Comparison of ENCODE assay signal across 25 cellular contexts in the genomic region with DNA sequence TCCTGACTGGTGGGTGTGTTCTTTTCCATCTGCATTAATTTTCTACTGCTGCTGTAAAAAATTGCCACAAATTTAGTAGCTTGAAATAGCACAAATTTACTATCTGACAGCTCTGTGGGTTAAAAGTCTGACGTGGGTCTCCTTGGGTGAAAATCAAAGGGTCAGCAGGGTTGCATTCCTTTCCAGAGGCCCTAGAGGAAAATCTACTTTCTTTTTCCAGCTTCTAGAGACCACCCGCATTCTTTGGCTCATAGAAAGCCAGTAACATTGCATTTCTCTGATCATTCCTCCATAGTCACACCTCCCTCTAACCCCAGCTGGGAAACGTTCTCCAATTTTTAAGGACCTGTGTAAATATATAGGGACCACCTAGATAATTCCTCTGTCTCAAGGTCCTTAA.
"Had no signal": no experiment of that assay in that cellular context is flagged by ENCODE, and none has a peak within 500 bp of the region (broad histone marks: within the 10 kb centered on the region; RNA-seq: fewer than 3 reads in every experiment).

No MANE protein-coding gene starts in this region.

- H3K36me3 Mint-ChIP-seq: immature natural killer cell; naive thymus-derived CD8-positive, alpha-beta T cell; stimulated activated effector memory CD8-positive, alpha-beta T cell treated with anti-CD3 and anti-CD28 coated beads, Interleukin-12 subunit alpha, Interleukin-12 subunit beta, amount 100 ng/mL, for 72 hours had no signal

- H3K4me1 Mint-ChIP-seq: immature natural killer cell; naive thymus-derived CD8-positive, alpha-beta T cell; stimulated activated effector memory CD8-positive, alpha-beta T cell treated with anti-CD3 and anti-CD28 coated beads, Interleukin-12 subunit alpha, Interleukin-12 subunit beta, amount 100 ng/mL, for 72 hours had no signal

- H3K4me3 Mint-ChIP-seq: immature natural killer cell; naive thymus-derived CD8-positive, alpha-beta T cell; nephron progenitor cell; stimulated activated effector memory CD8-positive, alpha-beta T cell treated with anti-CD3 and anti-CD28 coated beads, Interleukin-12 subunit alpha, Interleukin-12 subunit beta, amount 100 ng/mL, for 72 hours; stimulated activated naive CD8-positive, alpha-beta T cell treated with anti-CD3 and anti-CD28 coated beads, Interleukin-15, Interleukin-2, amounts not matched to agents 100 ng/mL and 50 ng/mL, for 24 hours had no signal

- H3K4me3 ChIP-seq: left ventricle myocardium inferior, lung, ovary, sigmoid colon, spleen, suprapubic skin, thoracic aorta, tibial artery, uterus had no signal

- H3K9me3 Mint-ChIP-seq: immature natural killer cell; naive thymus-derived CD8-positive, alpha-beta T cell; nephron progenitor cell; stimulated activated effector memory CD8-positive, alpha-beta T cell treated with anti-CD3 and anti-CD28 coated beads, Interleukin-12 subunit alpha, Interleukin-12 subunit beta, amount 100 ng/mL, for 72 hours; stimulated activated naive CD8-positive, alpha-beta T cell treated with anti-CD3 and anti-CD28 coated beads, Interleukin-15, Interleukin-2, amounts not matched to agents 100 ng/mL and 50 ng/mL, for 24 hours had no signal

- ATAC-seq: left colon; naive thymus-derived CD8-positive, alpha-beta T cell; right cardiac atrium; stimulated activated effector memory CD8-positive, alpha-beta T cell treated with anti-CD3 and anti-CD28 coated beads, Interleukin-12 subunit alpha, Interleukin-12 subunit beta, amount 100 ng/mL, for 72 hours had no signal

- H3K27me3 Mint-ChIP-seq: progenitor cell of endocrine pancreas; stimulated activated naive CD8-positive, alpha-beta T cell treated with anti-CD3 and anti-CD28 coated beads, Interleukin-15, Interleukin-2, amounts not matched to agents 100 ng/mL and 50 ng/mL, for 24 hours had no signal

- H3K27ac Mint-ChIP-seq: immature natural killer cell; naive thymus-derived CD8-positive, alpha-beta T cell; nephron progenitor cell; progenitor cell of endocrine pancreas; stimulated activated effector memory CD8-positive, alpha-beta T cell treated with anti-CD3 and anti-CD28 coated beads, Interleukin-12 subunit alpha, Interleukin-12 subunit beta, amount 100 ng/mL, for 72 hours; stimulated activated naive CD8-positive, alpha-beta T cell treated with anti-CD3 and anti-CD28 coated beads, Interleukin-15, Interleukin-2, amounts not matched to agents 100 ng/mL and 50 ng/mL, for 24 hours had no signal

- DNase-seq: hypothalamus; immature natural killer cell; kidney; left colon; left ventricle myocardium inferior; mesendoderm; naive thymus-derived CD8-positive, alpha-beta T cell; nephron progenitor cell; ovary; retina; right cardiac atrium; sigmoid colon; small intestine; spleen; stimulated activated CD4-positive, alpha-beta T cell treated with anti-CD3 and anti-CD28 coated beads, Interleukin-4, amount 100 ng/mL, for 24 hours; stimulated activated naive CD4-positive, alpha-beta T cell; tibial artery; trophoblast cell; uterus had no signal
